In genomic region chr11:69011624-69012091, GRCh38 we compare ENCODE assay signal across 14 cellular contexts. TPM values are rescaled to one million over a fixed set of nuclear protein-coding genes. Genes with fewer than 3 reads are reported as not detected.
DNase-seq lines count a peak whose midpoint lies in the region; ATAC-seq and TF ChIP-seq lines count a peak whose summit lies in the region.
"Had no signal": no experiment of that assay in that cellular context is flagged by ENCODE, and none has a peak within 500 bp of the region (broad histone marks: within the 10 kb centered on the region; RNA-seq: fewer than 3 reads in every experiment).

No MANE protein-coding gene starts in this region.

- H3K27ac Mint-ChIP-seq in MCF 10A (ENCODE audit: low read depth, unreplicated experiment) = no peak overlapping the region
- no peak overlapping the region for H3K27ac Mint-ChIP-seq in CD8-positive, alpha-beta T cell

- WGBS in esophagus squamous epithelium, 2 donors = 54 to 60% methylated on average over 6 to 8 of the region's 9 CpGs

- H3K27me3 ChIP-seq in breast epithelium (peaks cover 0 to 14% of the 10 kb centered on the region in 2 donors), esophagus squamous epithelium (peaks cover 0 to 64% (median 3%) of the 10 kb centered on the region in 4 donors), muscle layer of duodenum (ENCODE audit: low read depth, low read length) (peaks cover 11% of the 10 kb centered on the region), upper lobe of right lung (peaks cover 31% of the 10 kb centered on the region)
- H3K27me3 ChIP-seq in CD8-positive, alpha-beta T cell (ENCODE audit: insufficient read depth, low read length) = peaks cover 12% of the 10 kb centered on the region

- TF ChIP-seq CTCF in breast epithelium (IDR thresholded peaks at IDR 0.05) (no peak), MCF 10A (IDR thresholded peaks at IDR 0.05; ENCODE audit: unreplicated experiment) (no peak), esophagus squamous epithelium (IDR thresholded peaks at IDR 0.05) (no peak), upper lobe of right lung (IDR thresholded peaks at IDR 0.05) (no peak)
- TF ChIP-seq CTCF in CD8-positive, alpha-beta T cell (IDR thresholded peaks at IDR 0.05) = no peak

- TF ChIP-seq POLR2A in breast epithelium (IDR thresholded peaks at IDR 0.05) (no peak), esophagus squamous epithelium (IDR thresholded peaks at IDR 0.05) (no peak)

- H3K4me1 Mint-ChIP-seq in MCF 10A (ENCODE audit: insufficient read depth, unreplicated experiment) = peaks cover 14% of the 10 kb centered on the region
- H3K4me1 Mint-ChIP-seq in CD8-positive, alpha-beta T cell (ENCODE audit: low read depth) = peaks cover 6% of the 10 kb centered on the region

- no peaks in the 10 kb centered on the region for H3K36me3 ChIP-seq in breast epithelium
- H3K36me3 ChIP-seq in esophagus squamous epithelium = no peaks in the 10 kb centered on the region
- peaks cover 0 to 12% of the 10 kb centered on the region in 2 donors for H3K36me3 ChIP-seq in muscle layer of duodenum (ENCODE audit: control insufficient read depth in 1 of 2, insufficient read depth in 2 of 2, low read length in 2 of 2)
- no peaks in the 10 kb centered on the region for H3K36me3 ChIP-seq in upper lobe of right lung
- no peaks in the 10 kb centered on the region for H3K36me3 ChIP-seq in CD8-positive, alpha-beta T cell (ENCODE audit: insufficient read depth, low read length)
- H3K36me3 ChIP-seq: neutrophil had no signal

- POLR2A ChIA-PET in MCF 10A (lab: Yijun Ruan, JAX) = no interaction called here
- POLR2A ChIA-PET in CD8-positive, alpha-beta T cell (lab: Charles Lee) = no interaction called here

- no peak for DNase-seq in breast epithelium (ENCODE audit: low spot score in 2 of 2)
- DNase-seq in MCF 10A (ENCODE audit: unreplicated experiment) = no peak
- DNase-seq in esophagus squamous epithelium (lab: John Stamatoyannopoulos, UW) = no peak
- DNase-seq in upper lobe of right lung = no peak
- no peak for DNase-seq in CD8-positive, alpha-beta T cell
- DNase-seq in NCI-H526 treated with DMSO at 0.1 percent for 48 hours (lab: John Stamatoyannopoulos, UW) = no peak
- DNase-seq: activated CD4-positive, CD25-positive, alpha-beta regulatory T cell treated with anti-CD3 and anti-CD28 coated beads, Interleukin-2, amount 50 U/mL, for 72 hours; dermis blood vessel endothelial cell; NCI-H345 had no signal

- no peaks in the 10 kb centered on the region for H3K9me3 ChIP-seq in breast epithelium
- H3K9me3 ChIP-seq in esophagus squamous epithelium = no peaks in the 10 kb centered on the region
- no peaks in the 10 kb centered on the region for H3K9me3 ChIP-seq in muscle layer of duodenum (ENCODE audit: control insufficient read depth in 1 of 2, low read length in 2 of 2)
- no peaks in the 10 kb centered on the region for H3K9me3 ChIP-seq in upper lobe of right lung
- no peaks in the 10 kb centered on the region for H3K9me3 ChIP-seq in CD8-positive, alpha-beta T cell (ENCODE audit: low read length)
- H3K9me3 ChIP-seq: neutrophil had no signal

- peaks cover 5% of the 10 kb centered on the region for H3K27me3 Mint-ChIP-seq in MCF 10A (ENCODE audit: insufficient read depth, unreplicated experiment)
- peaks cover 26% of the 10 kb centered on the region for H3K27me3 Mint-ChIP-seq in CD8-positive, alpha-beta T cell (ENCODE audit: low read depth)

- CTCF ChIA-PET in MCF 10A (lab: Yijun Ruan, JAX) = interaction anchor here (1.0 to 1.9 kb wide), 2 partner anchors 10 to 19 kb away, joined by 4 to 6 read pairs; no protein-coding TSS in a partner anchor
- CTCF ChIA-PET in CD8-positive, alpha-beta T cell (lab: Charles Lee) = interaction anchor here (1.4 kb wide), 1 partner anchor 21 kb away, joined by 3 read pairs; no protein-coding TSS in a partner anchor

- no peaks in the 10 kb centered on the region for H3K9me3 Mint-ChIP-seq in MCF 10A (ENCODE audit: unreplicated experiment)
- H3K9me3 Mint-ChIP-seq in CD8-positive, alpha-beta T cell = no peaks in the 10 kb centered on the region

- intact Hi-C loops in breast epithelium (cut with DNase I; ENCODE audit: low total_unique reads) (no loop called here), MCF 10A (cut with micrococcal nuclease) (no loop called here), esophagus squamous epithelium (cut with DNase I) (no loop called here), upper lobe of right lung (cut with DNase I) (no loop called here)
- intact Hi-C loops in CD8-positive, alpha-beta T cell (cut with DNase I, micrococcal nuclease) = no loop called here

- no peak overlapping the region for H3K4me3 Mint-ChIP-seq in MCF 10A (ENCODE audit: unreplicated experiment)
- H3K4me3 Mint-ChIP-seq in CD8-positive, alpha-beta T cell = no peak overlapping the region

- no TSS peak for BruUV-seq in MCF 10A (replicated peaks; lab: Mats Ljungman, UMichigan)

- no peak for ATAC-seq in upper lobe of right lung
- ATAC-seq in CD8-positive, alpha-beta T cell = no peak
- ATAC-seq in HG02840 (IDR thresholded peaks at IDR 0.05; ENCODE audit: low FRiP score, unreplicated experiment) = no peak

- H3K4me1 ChIP-seq in breast epithelium (peaks cover 0 to 10% of the 10 kb centered on the region in 2 donors), esophagus squamous epithelium (peaks cover 29 to 84% (median 55%) of the 10 kb centered on the region in 3 donors), muscle layer of duodenum (ENCODE audit: control insufficient read depth in 1 of 2, insufficient read depth in 2 of 2, low read length in 2 of 2) (peaks cover 5 to 49% of the 10 kb centered on the region in 2 donors), upper lobe of right lung (peaks cover 38% of the 10 kb centered on the region)
- peaks cover 4% of the 10 kb centered on the region for H3K4me1 ChIP-seq in CD8-positive, alpha-beta T cell (ENCODE audit: insufficient read depth, low read length)

- H3K27ac ChIP-seq in breast epithelium = peak overlapping the region; percentile 42 to 95
- peak overlapping the region; percentile 75 to 93 (median 91) for H3K27ac ChIP-seq in esophagus squamous epithelium
- H3K27ac ChIP-seq in muscle layer of duodenum (ENCODE audit: low read length) = peak overlapping the region; percentile 90
- peak overlapping the region; percentile 78 for H3K27ac ChIP-seq in upper lobe of right lung
- H3K27ac ChIP-seq in CD8-positive, alpha-beta T cell (ENCODE audit: low read depth, low read length) = no peak overlapping the region
- H3K27ac ChIP-seq: neutrophil had no signal

- H3K36me3 Mint-ChIP-seq in MCF 10A (ENCODE audit: insufficient read depth, unreplicated experiment) = no peaks in the 10 kb centered on the region
- no peaks in the 10 kb centered on the region for H3K36me3 Mint-ChIP-seq in CD8-positive, alpha-beta T cell

- H3K4me3 ChIP-seq in breast epithelium = peak overlapping the region; percentile 46 to 70 (median 53)
- H3K4me3 ChIP-seq in esophagus squamous epithelium = peak overlapping the region; percentile 25 to 67 (median 54)
- peak overlapping the region; percentile 77 to 93 for H3K4me3 ChIP-seq in muscle layer of duodenum (ENCODE audit: low read depth in 1 of 2, low read length in 2 of 2)
- peak overlapping the region; percentile 54 for H3K4me3 ChIP-seq in upper lobe of right lung
- no peak overlapping the region for H3K4me3 ChIP-seq in CD8-positive, alpha-beta T cell (ENCODE audit: low read depth, low read length)

RNA-seq across cellular contexts. Expression of gene MRGPRF, which starts 1.4 kb away (rescaled TPM):
- total RNA-seq in breast epithelium = 10 to 100 TPM in 2 of 3 donors, 1 to 10 TPM in 1; 5.9 to 21.3 (median 12.9) TPM
- total RNA-seq in MCF 10A (2022) = not detected in 2 replicates
- 10 to 100 TPM in 1 of 4 donors, 1 to 10 TPM in 3; 1.3 to 14.3 (median 6.1) TPM for total RNA-seq in esophagus squamous epithelium
- total RNA-seq in upper lobe of right lung = 13.2 TPM
- not detected for total RNA-seq in CD8-positive, alpha-beta T cell

RNA-seq across cellular contexts. Expression of gene MRGPRD, which starts 30.9 kb away (rescaled TPM):
- total RNA-seq in breast epithelium (not detected), MCF 10A (2022) (not detected in 2 replicates), esophagus squamous epithelium (not detected), upper lobe of right lung (not detected)
- total RNA-seq in CD8-positive, alpha-beta T cell = not detected
- total RNA-seq: A172, dermis blood vessel endothelial cell, LHCN-M2 had no signal

RNA-seq across cellular contexts. Expression of gene TPCN2, which starts 37.1 kb away (rescaled TPM):
- total RNA-seq in breast epithelium = 10 to 100 TPM; 13.0 to 18.0 (median 13.8) TPM
- 16.3 and 19.2 TPM in 2 replicates for total RNA-seq in MCF 10A (2022)
- 10 to 100 TPM in 2 of 4 donors, 1 to 10 TPM in 2; 7.9 to 12.0 (median 9.1) TPM for total RNA-seq in esophagus squamous epithelium
- total RNA-seq in upper lobe of right lung = 16.6 TPM
- total RNA-seq in CD8-positive, alpha-beta T cell = 10 to 100 TPM; 13.1 to 15.0 TPM
